In genomic region chr19:42626181-42626580, GRCh38 we compare ENCODE assay signal across 30 cellular contexts. TPM values are rescaled to one million over a fixed set of nuclear protein-coding genes. Genes with fewer than 3 reads are reported as not detected.
A peak's percentile ranks its signal among the peaks of the same experiment; 100 is the strongest.
DNase-seq lines count a peak whose midpoint lies in the region; ATAC-seq, FAIRE-seq and TF ChIP-seq lines count a peak whose summit lies in the region.
"Had no signal": no experiment of that assay in that cellular context is flagged by ENCODE, and none has a peak within 500 bp of the region (broad histone marks: within the 10 kb centered on the region; RNA-seq: fewer than 3 reads in every experiment).

No MANE protein-coding gene starts in this region.

- TF ChIP-seq CTCF in right lobe of liver (IDR thresholded peaks at IDR 0.05) = no peak
- no peak for TF ChIP-seq CTCF in HepG2 (CRISPR knock-in tag; IDR thresholded peaks at IDR 0.05)
- no peak for TF ChIP-seq CTCF in bronchial epithelial cell (IDR thresholded peaks at IDR 0.05; ENCODE audit: insufficient read depth, low read length, severe bottlenecking)
- no peak for TF ChIP-seq CTCF in GM23338 (conservative IDR thresholded peaks at IDR 0.05; ENCODE audit: low read depth in 2 of 2)

- H3K4me3 Mint-ChIP-seq in GM23338 = no peak overlapping the region
- H3K4me3 Mint-ChIP-seq: CD14-positive monocyte; CD4-positive, alpha-beta memory T cell; CD4-positive, CD25-positive, alpha-beta regulatory T cell; CD8-positive, alpha-beta memory T cell had no signal

- H3K4me3 ChIP-seq in right lobe of liver = no peak overlapping the region
- H3K4me3 ChIP-seq in HepG2 (replicated peaks in 1 of 3; ENCODE audit: insufficient read depth in 1 of 3, low read depth in 2 of 3, low read length in 3 of 3) = no peak overlapping the region
- H3K4me3 ChIP-seq in bronchial epithelial cell (ENCODE audit: low read depth, low read length) = no peak overlapping the region
- H3K4me3 ChIP-seq in GM23338 = no peak overlapping the region
- H3K4me3 ChIP-seq: BLaER1 had no signal

- TF ChIP-seq POLR2A in right lobe of liver (IDR thresholded peaks at IDR 0.05) (no peak), HepG2 (IDR thresholded peaks at IDR 0.05; ENCODE audit: insufficient read depth in 1 of 2, low read depth in 2 of 2, low read length in 2 of 2) (no peak)

- no peak overlapping the region for H3K27ac Mint-ChIP-seq in GM23338
- H3K27ac Mint-ChIP-seq: CD4-positive, alpha-beta memory T cell; CD8-positive, alpha-beta memory T cell had no signal

- FAIRE-seq in HepG2 (lab: Jason Lieb, UNC) (no peak), bronchial epithelial cell (lab: Jason Lieb, UNC) (peak; percentile 91)
- FAIRE-seq: G401.6, GM12891, GM19239 had no signal

- CTCF ChIA-PET in HepG2 (lab: Yijun Ruan, JAX; ENCODE audit: low intra/inter-chr PET ratio, low total read pairs) = no interaction called here

- DNase-seq in right lobe of liver = peak in 2 of 3 donors; percentile 77 to 86
- no peak for DNase-seq in HepG2 (ENCODE audit: low spot score)
- DNase-seq in bronchial epithelial cell (ENCODE audit: low read depth) = no peak
- peak; percentile 34 for DNase-seq in cerebellum (ENCODE audit: low spot score)
- no peak for DNase-seq in GM23338 (ENCODE audit: low spot score)
- DNase-seq in SK-N-DZ (ENCODE audit: low spot score) = no peak
- DNase-seq: ACHN; BE2C; CD4-positive, alpha-beta memory T cell; CD4-positive, CD25-positive, alpha-beta regulatory T cell; CD8-positive, alpha-beta memory T cell; COR-L47; DMS 273 treated with DMSO at 0.1 percent for 48 hours; DMS153; DMS53; DMS79; DND-41; EL; GF-D8 had no signal

- H3K27me3 ChIP-seq in right lobe of liver = no peaks in the 10 kb centered on the region
- H3K27me3 ChIP-seq in HepG2 (ENCODE audit: control insufficient read depth in 1 of 2, insufficient read depth in 2 of 2, low read length in 2 of 2) = peaks cover 0 to 5% of the 10 kb centered on the region in 2 experiments; a peak in 2 of 5 replicates
- H3K27me3 ChIP-seq in bronchial epithelial cell (ENCODE audit: control insufficient read depth, insufficient read depth, low read length) = peaks cover 1% of the 10 kb centered on the region
- H3K27me3 ChIP-seq in GM23338 (ENCODE audit: insufficient read depth) = no peaks in the 10 kb centered on the region
- H3K27me3 ChIP-seq: BLaER1 had no signal

- H3K9me3 Mint-ChIP-seq in GM23338 = peaks cover 81% of the 10 kb centered on the region
- H3K9me3 Mint-ChIP-seq: CD8-positive, alpha-beta memory T cell had no signal

- no peaks in the 10 kb centered on the region for H3K36me3 ChIP-seq in right lobe of liver
- no peaks in the 10 kb centered on the region for H3K36me3 ChIP-seq in HepG2 (replicated peaks in 1 of 2; ENCODE audit: control insufficient read depth in 1 of 2, insufficient read depth in 2 of 2, low read length in 2 of 2)
- no peaks in the 10 kb centered on the region for H3K36me3 ChIP-seq in bronchial epithelial cell (ENCODE audit: control insufficient read depth, insufficient read depth, low read length)
- H3K36me3 ChIP-seq in GM23338 (ENCODE audit: insufficient read depth) = no peaks in the 10 kb centered on the region
- H3K36me3 ChIP-seq: BE2C, BLaER1 had no signal

- H3K4me1 Mint-ChIP-seq in GM23338 = no peaks in the 10 kb centered on the region
- H3K4me1 Mint-ChIP-seq: CD14-positive monocyte had no signal

- H2AFZ ChIP-seq in HepG2 (ENCODE audit: low read length) (no peak overlapping the region), GM23338 (no peak overlapping the region)

- peaks cover 19% of the 10 kb centered on the region for H3K36me3 Mint-ChIP-seq in GM23338 (ENCODE audit: low read depth)
- H3K36me3 Mint-ChIP-seq: CD14-positive monocyte; CD4-positive, alpha-beta memory T cell; CD8-positive, alpha-beta memory T cell had no signal

- H3K9ac ChIP-seq in HepG2 (ENCODE audit: insufficient read depth, low read depth, low read length) = no peak overlapping the region
- H3K9ac ChIP-seq: BLaER1 had no signal

- peak in 1 of 4 donors; percentile 61 for ATAC-seq in right lobe of liver
- ATAC-seq in HepG2 = no peak
- ATAC-seq in GM23338 = no peak
- no peak for ATAC-seq in HG03521 (IDR thresholded peaks at IDR 0.05; ENCODE audit: unreplicated experiment)

- H3K4me1 ChIP-seq in right lobe of liver (no peaks in the 10 kb centered on the region), HepG2 (ENCODE audit: insufficient read depth, low read length) (no peaks in the 10 kb centered on the region), GM23338 (ENCODE audit: insufficient read depth) (no peaks in the 10 kb centered on the region)
- H3K4me1 ChIP-seq: BE2C, BLaER1 had no signal

- in situ Hi-C loops in HepG2 (cut with HindIII; ENCODE audit: extremely low pct_ligation_motif_present, low pct_unique_long_range_greater_than_20kb) = no loop called here

- intact Hi-C loops in right lobe of liver (cut with DNase I) (no loop called here), HepG2 (cut with micrococcal nuclease; ENCODE audit: unreplicated experiment) (no loop called here)

- no peak for TF ChIP-seq RAD21 in HepG2 (CRISPR knock-in tag; IDR thresholded peaks at IDR 0.05)

- H3F3A ChIP-seq in GM23338 (replicated peaks; ENCODE audit: low read depth) = no peaks in the 10 kb centered on the region

- H3K9me2 ChIP-seq in GM23338 (ENCODE audit: insufficient read depth) = no peaks in the 10 kb centered on the region

- no peak overlapping the region for H3K4me2 ChIP-seq in HepG2 (ENCODE audit: low read depth, low read length)
- H3K4me2 ChIP-seq in GM23338 = no peak overlapping the region
- H3K4me2 ChIP-seq: BLaER1 had no signal

- no peaks in the 10 kb centered on the region for H3K27me3 Mint-ChIP-seq in GM23338 (ENCODE audit: insufficient read depth, low read depth, poor library complexity)

- H3K9me3 ChIP-seq in right lobe of liver = no peaks in the 10 kb centered on the region
- no peaks in the 10 kb centered on the region for H3K9me3 ChIP-seq in HepG2 (ENCODE audit: low read length)
- H3K9me3 ChIP-seq: BE2C had no signal

- H4K20me1 ChIP-seq in HepG2 (ENCODE audit: insufficient read depth, low read length) (no peaks in the 10 kb centered on the region), GM23338 (replicated peaks; ENCODE audit: insufficient read depth) (no peaks in the 10 kb centered on the region)
- H4K20me1 ChIP-seq: BLaER1 had no signal

- no peak overlapping the region for H3K27ac ChIP-seq in right lobe of liver
- no peak overlapping the region for H3K27ac ChIP-seq in HepG2 (ENCODE audit: extremely low read length, insufficient read depth, low read length)
- no peak overlapping the region for H3K27ac ChIP-seq in GM23338 (ENCODE audit: low read depth)
- H3K27ac ChIP-seq: 22Rv1, BLaER1 had no signal

- WGBS in right lobe of liver (ENCODE audit: insufficient coverage, low coverage, low lambda C conversion rate, missing lambda C conversion rate) = no CpG with 5 or more reads among the region's 2 CpGs
- no CpG with 5 or more reads among the region's 2 CpGs for WGBS in HepG2 (ENCODE audit: low lambda C conversion rate)

- BruUV-seq in HepG2 (replicated peaks; lab: Mats Ljungman, UMichigan) = no TSS peak

- TF ChIP-seq EP300 in HepG2 (IDR thresholded peaks at IDR 0.05; ENCODE audit: low read depth in 2 of 2, low read length in 2 of 2) (no peak), HepG2 (CRISPR knock-in tag; IDR thresholded peaks at IDR 0.05; ENCODE audit: borderline replicate concordance) (no peak)

- H3K79me2 ChIP-seq in HepG2 (ENCODE audit: insufficient read depth, low read length) (no peaks in the 10 kb centered on the region), GM23338 (replicated peaks; ENCODE audit: insufficient read depth) (no peaks in the 10 kb centered on the region)

- POLR2A ChIA-PET in HepG2 (lab: Yijun Ruan, JAX) = no interaction called here

TF ChIP-seq in HepG2, 621 proteins besides CTCF, POLR2A, EP300 and RAD21 (continues in another document):
- TF ChIP-seq THAP11 (CRISPR knock-in tag; IDR thresholded peaks at IDR 0.05) (no peak), ZNF501 (CRISPR knock-in tag; IDR thresholded peaks at IDR 0.05) (no peak)

TF ChIP-seq in GM23338, 12 proteins besides CTCF, POLR2A, EP300 and RAD21 (continues in another document):
- TF ChIP-seq ZNF331 (CRISPR knock-in tag; IDR thresholded peaks at IDR 0.05; ENCODE audit: low read depth) (no peak), JUNB (IDR thresholded peaks at IDR 0.05; ENCODE audit: unreplicated experiment) (no peak)

RNA-seq across cellular contexts. Expression of gene CEACAM8, which starts 31.5 kb away (rescaled TPM):
- total RNA-seq in right lobe of liver (under 1 TPM in 3 of 6 experiments, not detected in 3; 0.42 to 0.68 (median 0.66) TPM), HepG2 (2016; rRNA removed; fragmentation: Illumina TruSeq; extraction: Trizol) (not detected in 2 replicates), bronchial epithelial cell (not detected in 2 replicates), cerebellum (not detected)
- total RNA-seq in HepG2 (2016; cell fraction: cytosol; rRNA removed; fragmentation: Illumina TruSeq; extraction: Trizol; ENCODE audit: low read depth) = not detected in 2 replicates
- not detected in 2 replicates for total RNA-seq in HepG2 (2016; cell fraction: insoluble cytoplasmic fraction; rRNA removed; fragmentation: Illumina TruSeq; extraction: Trizol)
- total RNA-seq in HepG2 (2016; cell fraction: membrane; rRNA removed; fragmentation: Illumina TruSeq; extraction: Trizol) = not detected in 2 replicates
- not detected in 2 replicates for total RNA-seq in HepG2 (2016; cell fraction: nucleus; rRNA removed; fragmentation: Illumina TruSeq; extraction: Trizol)
- polyA plus RNA-seq in HepG2 (2011; rRNA removed) (not detected in 2 replicates), GM23338 (2016; fragmentation: Nextera tagmentation; extraction: Ambion mirVana) (not detected in 2 replicates)
- not detected in 2 replicates for polyA plus RNA-seq in HepG2 (2011; cell fraction: cytosol; rRNA removed)
- not detected in 2 replicates for polyA plus RNA-seq in HepG2 (2011; cell fraction: nucleus; rRNA removed)
- polyA plus RNA-seq in HepG2 (2012) = not detected in 2 replicates
- not detected in 2 replicates for polyA plus RNA-seq in HepG2 (2016; cell fraction: cytosol; fragmentation: Illumina TruSeq; extraction: Trizol; ENCODE audit: low read depth)
- not detected in 2 replicates for polyA plus RNA-seq in HepG2 (2016; cell fraction: insoluble cytoplasmic fraction; fragmentation: Illumina TruSeq; extraction: Trizol; ENCODE audit: low read depth)
- not detected in 2 replicates for polyA plus RNA-seq in HepG2 (2016; cell fraction: membrane; fragmentation: Illumina TruSeq; extraction: Trizol; ENCODE audit: low read depth)
- polyA plus RNA-seq in HepG2 (2016; cell fraction: nucleus; fragmentation: Illumina TruSeq; extraction: Trizol; ENCODE audit: insufficient read depth, low read depth) = not detected in 2 replicates
- not detected in 2 replicates for polyA minus RNA-seq in HepG2 (2011; rRNA and poly(A)+ RNA removed; ENCODE audit: low replicate concordance)
- polyA minus RNA-seq in HepG2 (2011; cell fraction: cytosol; rRNA and poly(A)+ RNA removed) = not detected in 2 replicates
- polyA minus RNA-seq in HepG2 (2011; cell fraction: nucleus; rRNA and poly(A)+ RNA removed) = not detected in 2 replicates
- total RNA-seq in GM23338 (2014; rRNA removed; shearing (Covaris generic)) = not detected in 2 replicates
- polyA plus RNA-seq in SK-N-DZ (2014; cell fraction: cytosol; rRNA removed) = not detected in 2 replicates
- not detected in 2 replicates for polyA plus RNA-seq in SK-N-DZ (2014; cell fraction: nucleus; rRNA removed)
- total RNA-seq: A172; A673; CD4-positive, alpha-beta memory T cell; CD4-positive, CD25-positive, alpha-beta regulatory T cell; CD8-positive, alpha-beta memory T cell; Daoy had no signal
- polyA plus RNA-seq: AG04450; CD14-positive monocyte; CD4-positive, alpha-beta memory T cell; CD4-positive, CD25-positive, alpha-beta regulatory T cell; CD8-positive, alpha-beta memory T cell had no signal

Comparison
In these comparisons a context has a peak if more than half of its experiments do, and no peak if none do; other contexts are left out.
1. DNase-seq: peak in right lobe of liver (2 of 3) and cerebellum (single experiment); none in HepG2 (single experiment), bronchial epithelial cell (single experiment), GM23338 (single experiment) and SK-N-DZ (single experiment).